In the genomic region with DNA sequence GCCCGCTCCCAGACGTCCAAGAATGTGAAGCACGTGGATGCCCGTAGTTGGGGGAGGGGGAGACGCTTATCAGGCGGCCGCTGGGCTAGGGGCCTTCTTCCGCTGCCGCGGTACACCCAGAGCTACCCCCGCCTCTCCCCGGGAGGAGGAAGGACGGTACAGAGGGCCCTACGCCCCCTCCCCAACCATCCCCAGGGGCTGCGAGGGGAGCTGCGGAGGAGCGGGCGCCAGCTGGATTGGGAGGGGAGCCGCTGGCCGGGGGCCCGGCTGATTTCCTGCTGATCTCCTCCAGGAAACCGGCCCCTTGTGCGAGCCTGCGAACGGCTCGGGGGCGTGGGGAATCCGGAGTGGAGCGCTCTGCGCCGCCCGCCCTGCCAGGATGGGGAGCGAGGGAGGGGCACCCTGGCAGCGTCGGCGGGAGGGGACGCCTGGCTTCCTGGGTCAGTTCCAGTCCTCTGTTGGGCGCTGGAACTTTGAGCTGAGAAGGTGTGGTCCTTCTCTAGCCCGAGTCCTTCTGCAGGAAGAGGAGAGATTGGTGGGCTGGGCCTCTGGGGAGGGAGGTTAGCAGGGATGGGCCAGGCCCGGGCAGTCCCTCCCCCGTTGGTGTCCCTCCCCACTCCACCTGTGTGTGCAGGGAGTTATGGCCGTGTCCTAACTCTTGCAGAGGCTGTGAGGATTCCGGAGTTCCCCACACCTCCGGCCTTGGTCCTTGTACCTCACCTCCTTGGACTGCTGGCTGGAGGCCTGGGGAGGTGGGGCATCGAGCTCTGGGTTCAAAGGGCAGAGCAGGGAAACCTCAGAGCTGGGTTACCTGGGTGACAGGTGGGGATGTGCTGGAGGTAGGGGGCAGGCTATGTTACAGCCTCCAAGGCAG, we compare ENCODE assay signal across 8 cellular contexts. TPM values are rescaled to one million over a fixed set of nuclear protein-coding genes. Genes with fewer than 3 reads are reported as not detected.
DNase-seq lines count a peak whose midpoint lies in the region; ATAC-seq, FAIRE-seq and TF ChIP-seq lines count a peak whose summit lies in the region.

No MANE protein-coding gene starts in this region.

- H3K14ac ChIP-seq in H1 (ENCODE audit: insufficient read length) = no peak overlapping the region

- peak overlapping the region; percentile 64; the same call in 1 of the 2 replicates for H2BK12ac ChIP-seq in H1 (ENCODE audit: low read depth, low read length)

- no peak for FAIRE-seq in H1 (lab: Jason Lieb, UNC)

- H3K36me3 ChIP-seq in H1 (ENCODE audit: control insufficient read depth in 2 of 4, insufficient read depth in 4 of 4, low read length in 3 of 4) (no peaks in the 10 kb centered on the region; a peak in 1 of 8 replicates), mesendoderm (ENCODE audit: control insufficient read depth, insufficient read depth, low read length) (no peaks in the 10 kb centered on the region), upper lobe of left lung (peaks cover 0 to 21% (median 18%) of the 10 kb centered on the region in 4 donors)

- H3K4ac ChIP-seq in H1 (replicated peaks; ENCODE audit: insufficient read length, low read depth, low read length) (no peak overlapping the region), mesendoderm (ENCODE audit: low read depth, low read length) (peak overlapping the region; percentile 89)

- H3K9me3 ChIP-seq in H1 (ENCODE audit: insufficient read depth in 2 of 2, low read depth in 1 of 2, low read length in 1 of 2) (no peaks in the 10 kb centered on the region), upper lobe of left lung (no peaks in the 10 kb centered on the region)

- peak overlapping the region; percentile 30 to 69 (median 45); a peak in 7 of 8 replicates for H3K4me3 ChIP-seq in H1 (ENCODE audit: extremely low read depth in 1 of 4, insufficient read depth in 2 of 4, low read depth in 3 of 4, low read length in 4 of 4)
- H3K4me3 ChIP-seq in mesendoderm (ENCODE audit: low read length) = peak overlapping the region; percentile 33
- H3K4me3 ChIP-seq in upper lobe of left lung = peak overlapping the region; percentile 45 to 92 (median 80)

- peaks cover 21 to 63% (median 52%) of the 10 kb centered on the region in 4 experiments for H3K4me1 ChIP-seq in H1 (replicated peaks in 1 of 4; ENCODE audit: control insufficient read depth in 3 of 4, insufficient read depth in 4 of 4, low read length in 3 of 4)
- peaks cover 38% of the 10 kb centered on the region for H3K4me1 ChIP-seq in mesendoderm (ENCODE audit: control insufficient read depth, low read depth, low read length)
- peaks cover 62 to 84% (median 79%) of the 10 kb centered on the region in 4 donors for H3K4me1 ChIP-seq in upper lobe of left lung

- H3K27me3 ChIP-seq in H1 (replicated peaks in 1 of 4; ENCODE audit: control insufficient read depth in 3 of 4, extremely low read depth in 1 of 4, insufficient read depth in 3 of 4, low read length in 3 of 4) (peaks cover 19 to 84% (median 66%) of the 10 kb centered on the region in 4 experiments), mesendoderm (ENCODE audit: insufficient read depth, low read length, poor library complexity) (no peaks in the 10 kb centered on the region), upper lobe of left lung (no peaks in the 10 kb centered on the region)

- TF ChIP-seq RAD21 in H1 (IDR thresholded peaks at IDR 0.05 in 1 of 2, conservative IDR thresholded peaks at IDR 0.05 in 1 of 2; ENCODE audit: low read depth in 2 of 2, low read length in 2 of 2) = no peak

- H3K4me2 ChIP-seq in H1 (ENCODE audit: insufficient read depth in 1 of 2, low read depth in 2 of 2, low read length in 2 of 2) (peak overlapping the region; percentile 77 to 87), mesendoderm (ENCODE audit: low read length) (peak overlapping the region; percentile 86)

- no peak overlapping the region for H2BK120ac ChIP-seq in H1 (replicated peaks; ENCODE audit: low read depth, low read length)
- H2BK120ac ChIP-seq in mesendoderm (ENCODE audit: low read depth, low read length) = peak overlapping the region; percentile 75

- H3K9ac ChIP-seq in H1 (replicated peaks in 1 of 4; ENCODE audit: extremely low read depth in 1 of 4, low read depth in 3 of 4, low read length in 3 of 4) (no peak overlapping the region; a peak in 2 of 7 replicates), mesendoderm (ENCODE audit: low read length) (peak overlapping the region; percentile 84)

- H3K23me2 ChIP-seq in H1 (ENCODE audit: low read depth, low read length) = peaks cover 29% of the 10 kb centered on the region; the same call in 1 of the 2 replicates

- H2BK5ac ChIP-seq in H1 (ENCODE audit: low read depth, low read length) (peak overlapping the region; percentile 75; the same call in 1 of the 2 replicates), mesendoderm (ENCODE audit: low read length) (peak overlapping the region; percentile 98)

- peaks cover 5% of the 10 kb centered on the region; the same call in 1 of the 2 replicates for H3K79me1 ChIP-seq in H1 (ENCODE audit: low read depth, low read length)
- peaks cover 28% of the 10 kb centered on the region for H3K79me1 ChIP-seq in mesendoderm (ENCODE audit: low read length)

- WGBS in H1 (ENCODE audit: extremely low coverage in 1 of 2, insufficient coverage in 1 of 2, insufficient read length in 1 of 2, insufficient replicate concordance in 2 of 2, low coverage in 1 of 2, low lambda C conversion rate in 2 of 2, missing lambda C conversion rate in 1 of 2), 2 experiments = 7% methylated on average over 33 of the region's 45 CpGs; no CpG with 5 or more reads in 1 of the 2 experiments
- WGBS in mesendoderm (ENCODE audit: extremely low coverage, insufficient coverage, low lambda C conversion rate) = no CpG with 5 or more reads among the region's 45 CpGs
- 0 to 8% methylated on average over 2 to 26 of the region's 45 CpGs for WGBS in upper lobe of left lung, 2 donors

- CTCF ChIA-PET in H1 (lab: Charles Lee; ENCODE audit: partially characterized antibody) = interaction anchor here (0.7 to 30.8 kb wide), 12 partner anchors 11 to 238 kb away, joined by 3 to 1198 read pairs (median 3); a partner anchor contains a TSS

- TF ChIP-seq CTCF in 22Rv1 (IDR thresholded peaks at IDR 0.05) (no peak), H1 (IDR thresholded peaks at IDR 0.05; ENCODE audit: control extremely low read depth in 1 of 3, insufficient read depth in 1 of 3, low read depth in 1 of 3, low read length in 3 of 3) (no peak), upper lobe of left lung (IDR thresholded peaks at IDR 0.05) (no peak)

- no peak overlapping the region for H3K56ac ChIP-seq in H1 (replicated peaks; ENCODE audit: insufficient read length, low read depth, low read length)
- peak overlapping the region; percentile 95 for H3K56ac ChIP-seq in mesendoderm (ENCODE audit: low read length)

- no peak overlapping the region for H2AK5ac ChIP-seq in H1 (ENCODE audit: low read depth, low read length)
- H2AK5ac ChIP-seq in mesendoderm (ENCODE audit: low read length) = no peak overlapping the region

- peak overlapping the region; percentile 73 for H3K27ac ChIP-seq in 22Rv1
- no peak overlapping the region for H3K27ac ChIP-seq in H1 (ENCODE audit: low read depth, low read length)
- peak overlapping the region; percentile 96 for H3K27ac ChIP-seq in mesendoderm (ENCODE audit: low read depth, low read length)
- H3K27ac ChIP-seq in upper lobe of left lung = peak overlapping the region; percentile 95 to 100 (median 96)

- no peak overlapping the region for H4K91ac ChIP-seq in H1 (replicated peaks; ENCODE audit: insufficient read length, low read length)

- H3K23ac ChIP-seq in H1 (ENCODE audit: insufficient read length) (no peak overlapping the region), mesendoderm (ENCODE audit: low read length) (peak overlapping the region; percentile 73)

- ATAC-seq in upper lobe of left lung (ENCODE audit: low FRiP score in 2 of 2) (peak; percentile 6 to 78), HG03045 (IDR thresholded peaks at IDR 0.05; ENCODE audit: unreplicated experiment) (no peak), GM18517 (IDR thresholded peaks at IDR 0.05; ENCODE audit: unreplicated experiment) (no peak)

- H2BK20ac ChIP-seq in H1 (ENCODE audit: low read length) = no peak overlapping the region

- TF ChIP-seq EP300 in H1 (IDR thresholded peaks at IDR 0.05; ENCODE audit: borderline replicate concordance in 1 of 2, low read depth in 2 of 2, low read length in 2 of 2) (peak in 1 of 2 experiments; percentile 35; a peak in 1 of 3 replicates), upper lobe of left lung (IDR thresholded peaks at IDR 0.05) (peak in 2 of 4 donors; percentile 44 to 51)

- POLR2A ChIA-PET in H1 (lab: Charles Lee; ENCODE audit: partially characterized antibody) = interaction anchor here (0.9 to 27.8 kb wide), 10 partner anchors 9 to 204 kb away, joined by 3 to 570 read pairs (median 6); a partner anchor contains a TSS

- H2AFZ ChIP-seq in H1 (ENCODE audit: low read length) = no peak overlapping the region

- H3K18ac ChIP-seq in H1 (ENCODE audit: extremely low read depth, low read length) (peak overlapping the region; percentile 90), mesendoderm (ENCODE audit: low read length) (peak overlapping the region; percentile 66)

- 0 out of 2 replicates have a peak overlapping the region, but pooled peaks have one; percentile 16 for H2BK15ac ChIP-seq in H1 (ENCODE audit: low read length)
- H2BK15ac ChIP-seq in mesendoderm (replicated peaks; ENCODE audit: low read depth) = no peak overlapping the region

- DNase-seq in H4 (ENCODE audit: low spot score) = peak; percentile 48
- DNase-seq in T-helper 2 cell = peak in 3 of 5 experiments; percentile 25 to 48 (median 28)
- DNase-seq in H1 (ENCODE audit: low read depth in 1 of 2, low spot score in 2 of 2) = peak in 1 of 2 experiments; percentile 87
- DNase-seq in mesendoderm = peak; percentile 96
- DNase-seq in upper lobe of left lung = peak; percentile 86 to 92

- H4K8ac ChIP-seq in H1 (ENCODE audit: extremely low read depth, insufficient read depth, low read length) = no peak overlapping the region; the same call in 1 of the 2 replicates
- H4K8ac ChIP-seq in mesendoderm (ENCODE audit: low read depth, low read length) = no peak overlapping the region

- H4K5ac ChIP-seq in H1 (ENCODE audit: insufficient read length, low read depth, low read length) = no peak overlapping the region
- H4K5ac ChIP-seq in mesendoderm (ENCODE audit: low read length) = no peak overlapping the region

- H4K20me1 ChIP-seq in H1 (replicated peaks in 1 of 2; ENCODE audit: control insufficient read depth in 1 of 2, insufficient read depth in 2 of 2, low read length in 2 of 2) = peaks cover 36 to 56% of the 10 kb centered on the region in 2 experiments

- TF ChIP-seq POLR2A in H1 (IDR thresholded peaks at IDR 0.05; ENCODE audit: control extremely low read depth in 1 of 2, low read depth in 2 of 2, low read length in 2 of 2) (no peak; a peak in 1 of 3 replicates), upper lobe of left lung (IDR thresholded peaks at IDR 0.05) (peak in 2 of 4 donors; percentile 22 to 45)

- H3K79me2 ChIP-seq in H1 (ENCODE audit: control insufficient read depth in 1 of 2, insufficient read depth in 2 of 2, low read length in 2 of 2) = no peaks in the 10 kb centered on the region; a peak in 1 of 4 replicates
- H3K79me2 ChIP-seq in mesendoderm (ENCODE audit: control insufficient read depth, insufficient read depth, low read length) = peaks cover 42% of the 10 kb centered on the region

RNA-seq across cellular contexts. Expression of a gene that starts 19.1 kb away (rescaled TPM):
- not detected in 2 replicates for total RNA-seq in H4 (2014; rRNA removed; shearing (Covaris generic))
- 1.4 and 1.9 TPM in 2 replicates for total RNA-seq in H1 (2021; fragmentation: NEBNext Ultra II Directional; extraction: Animal tissue kit (Norgen Biotek cat#: 25700))
- 0.53 and 0.58 TPM in 2 replicates for polyA plus RNA-seq in H1 (2011; rRNA removed)
- 0.66 TPM for polyA plus RNA-seq in H1 (2011; cell fraction: cytosol; rRNA removed)
- 0.90 TPM for polyA plus RNA-seq in H1 (2011; cell fraction: nucleus; rRNA removed)
- 0.25 TPM in 1 of 4 replicates, not detected in the others for polyA plus RNA-seq in H1 (2012, experiment 1 of 2)
- not detected for polyA plus RNA-seq in H1 (2012, experiment 2 of 2)
- 0.43 TPM for polyA plus RNA-seq in H1 (2013, experiment 1 of 2)
- polyA plus RNA-seq in H1 (2013, experiment 2 of 2) = 0.29 TPM
- polyA minus RNA-seq in H1 (2011; rRNA and poly(A)+ RNA removed) = not detected in 2 replicates
- polyA minus RNA-seq in H1 (2011; cell fraction: cytosol; rRNA and poly(A)+ RNA removed) = 3.2 TPM
- polyA minus RNA-seq in H1 (2011; cell fraction: nucleus; rRNA and poly(A)+ RNA removed) = 1.3 TPM
- polyA plus RNA-seq in mesendoderm (2013, experiment 1 of 2) = not detected
- not detected for polyA plus RNA-seq in mesendoderm (2013, experiment 2 of 2)
- total RNA-seq in upper lobe of left lung = 1 to 10 TPM in 4 of 6 donors, not detected in 2; 1.7 to 8.4 (median 4.5) TPM

RNA-seq across cellular contexts. Expression of a gene that starts 36.4 kb away (rescaled TPM):
- total RNA-seq in H4 (2014; rRNA removed; shearing (Covaris generic)) = 17.7 and 19.7 TPM in 2 replicates
- total RNA-seq in H1 (2021; fragmentation: NEBNext Ultra II Directional; extraction: Animal tissue kit (Norgen Biotek cat#: 25700)) = 13.4 and 16.5 TPM in 2 replicates
- 4.4 and 7.8 TPM in 2 replicates for polyA plus RNA-seq in H1 (2011; rRNA removed)
- polyA plus RNA-seq in H1 (2011; cell fraction: cytosol; rRNA removed) = 2.5 TPM
- 6.9 TPM for polyA plus RNA-seq in H1 (2011; cell fraction: nucleus; rRNA removed)
- 12.6 to 17.5 TPM (median 16.0 TPM) in 4 replicates for polyA plus RNA-seq in H1 (2012, experiment 1 of 2)
- 13.9 TPM for polyA plus RNA-seq in H1 (2012, experiment 2 of 2)
- polyA plus RNA-seq in H1 (2013, experiment 1 of 2) = 11.2 TPM
- 11.1 TPM for polyA plus RNA-seq in H1 (2013, experiment 2 of 2)
- 2.9 and 6.4 TPM in 2 replicates for polyA minus RNA-seq in H1 (2011; rRNA and poly(A)+ RNA removed)
- 8.4 TPM for polyA minus RNA-seq in H1 (2011; cell fraction: cytosol; rRNA and poly(A)+ RNA removed)
- polyA minus RNA-seq in H1 (2011; cell fraction: nucleus; rRNA and poly(A)+ RNA removed) = 6.2 TPM
- 30.6 TPM for polyA plus RNA-seq in mesendoderm (2013, experiment 1 of 2)
- polyA plus RNA-seq in mesendoderm (2013, experiment 2 of 2) = 29.9 TPM
- 10 to 100 TPM; 45.7 to 95.6 (median 85.9) TPM for total RNA-seq in upper lobe of left lung

RNA-seq across cellular contexts. Expression of a gene that starts 57.7 kb away (rescaled TPM):
- 48.0 and 62.5 TPM in 2 replicates for total RNA-seq in H4 (2014; rRNA removed; shearing (Covaris generic))
- total RNA-seq in H1 (2021; fragmentation: NEBNext Ultra II Directional; extraction: Animal tissue kit (Norgen Biotek cat#: 25700)) = 139 and 140 TPM in 2 replicates
- 38.0 and 50.5 TPM in 2 replicates for polyA plus RNA-seq in H1 (2011; rRNA removed)
- polyA plus RNA-seq in H1 (2011; cell fraction: cytosol; rRNA removed) = 62.0 TPM
- 32.6 TPM for polyA plus RNA-seq in H1 (2011; cell fraction: nucleus; rRNA removed)
- 66.3 to 99.0 TPM (median 74.5 TPM) in 4 replicates for polyA plus RNA-seq in H1 (2012, experiment 1 of 2)
- 10.6 TPM for polyA plus RNA-seq in H1 (2012, experiment 2 of 2)
- polyA plus RNA-seq in H1 (2013, experiment 1 of 2) = 87.2 TPM
- polyA plus RNA-seq in H1 (2013, experiment 2 of 2) = 90.5 TPM
- 51.3 and 81.1 TPM in 2 replicates for polyA minus RNA-seq in H1 (2011; rRNA and poly(A)+ RNA removed)
- 38.5 TPM for polyA minus RNA-seq in H1 (2011; cell fraction: cytosol; rRNA and poly(A)+ RNA removed)
- polyA minus RNA-seq in H1 (2011; cell fraction: nucleus; rRNA and poly(A)+ RNA removed) = 58.3 TPM
- 114 TPM for polyA plus RNA-seq in mesendoderm (2013, experiment 1 of 2)
- polyA plus RNA-seq in mesendoderm (2013, experiment 2 of 2) = 117 TPM
- 1 to 10 TPM; 1.1 to 5.1 (median 2.3) TPM for total RNA-seq in upper lobe of left lung

Comparison
In these comparisons a context has a peak if more than half of its experiments do, and no peak if none do; other contexts are left out.
1. ATAC-seq: peak in upper lobe of left lung (2 of 2); none in HG03045 (single experiment) and GM18517 (single experiment).
2. Peak in every context shown above with its lines, with median percentiles within 50 percentile points of each other: H3K4me3 ChIP-seq.